In genomic region chr15:34027606-34028005, GRCh38 we compare ENCODE assay signal across 12 cellular contexts. TPM values are rescaled to one million over a fixed set of nuclear protein-coding genes. Genes with fewer than 3 reads are reported as not detected.
"Had no signal": no experiment of that assay in that cellular context is flagged by ENCODE, and none has a peak within 500 bp of the region (broad histone marks: within the 10 kb centered on the region; RNA-seq: fewer than 3 reads in every experiment).

No MANE protein-coding gene starts in this region.

- DNase-seq: GM23248, GOT3, H7, H9, HCEC 1CT, HFFc6 had no signal

- H3K4me3 Mint-ChIP-seq: GM23338, H9, HFFc6 had no signal

- FAIRE-seq: H1, H54 had no signal

- H3K27ac ChIP-seq: GM23248 had no signal

- ATAC-seq: GM23338, HCT116 had no signal

- H3K4me3 ChIP-seq: GM23248, GM23338, HAP-1 had no signal

- H2AFZ ChIP-seq: GM23248, GM23338 had no signal

- H3K9me3 ChIP-seq: HAP-1 had no signal

- H3K27ac Mint-ChIP-seq: GM23338, H9, HFFc6 had no signal

- H3K9ac ChIP-seq: GM23248 had no signal

- H3K4me2 ChIP-seq: GM23338 had no signal

- H3K36me3 ChIP-seq: HAP-1 had no signal

- H3K9me3 Mint-ChIP-seq: HFFc6 had no signal

- H3K4me1 ChIP-seq: HAP-1 had no signal

RNA-seq across cellular contexts. Expression of gene CHRM5, which starts 59.3 kb away (rescaled TPM):
- total RNA-seq: GM23338, H1, H4, H7, H9 had no signal
- polyA plus RNA-seq: GM23338, H1 had no signal
